9 cellular contexts compared by ENCODE assay signal in the genomic region with DNA sequence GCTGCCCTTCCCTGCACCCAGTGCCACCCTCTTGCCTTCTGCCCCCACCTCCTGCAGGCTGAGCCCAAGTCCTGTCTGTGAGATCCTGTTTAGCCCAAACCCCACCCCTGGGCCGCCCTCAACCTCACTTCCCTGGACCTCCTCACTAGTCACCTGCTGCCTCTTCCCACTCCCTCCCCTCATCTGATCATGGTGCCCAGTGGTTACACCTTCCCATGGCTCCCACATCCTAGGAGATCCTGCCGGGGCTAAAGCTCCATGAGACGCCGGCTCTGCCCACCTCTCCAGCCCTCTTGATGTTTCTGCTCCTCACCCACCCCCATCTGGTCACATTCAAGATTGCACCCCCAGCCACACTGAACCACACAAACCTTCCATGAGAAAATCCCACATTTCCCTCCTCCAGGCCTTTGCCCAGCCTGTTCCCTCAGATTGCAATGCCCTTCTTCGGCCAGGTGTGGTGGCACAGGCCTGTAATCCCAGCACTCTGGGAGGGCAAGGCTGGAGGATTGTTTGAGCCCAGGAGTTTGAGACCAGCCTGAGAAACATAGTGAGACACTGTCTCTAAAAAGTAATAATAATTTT. TPM values are rescaled to one million over a fixed set of nuclear protein-coding genes. Genes with fewer than 3 reads are reported as not detected.
DNase-seq lines count a peak whose midpoint lies in the region; ATAC-seq and TF ChIP-seq lines count a peak whose summit lies in the region.
"Had no signal": no experiment of that assay in that cellular context is flagged by ENCODE, and none has a peak within 500 bp of the region (broad histone marks: within the 10 kb centered on the region; RNA-seq: fewer than 3 reads in every experiment).

No MANE protein-coding gene starts in this region.

- H3K79me2 ChIP-seq in smooth muscle cell (ENCODE audit: low read depth): no peaks in the 10 kb centered on the region

- H2AFZ ChIP-seq in smooth muscle cell (ENCODE audit: low read depth): no peak overlapping the region

- no peaks in the 10 kb centered on the region for H3K36me3 ChIP-seq in smooth muscle cell (ENCODE audit: low read depth)

- TF ChIP-seq CTCF in fibroblast of villous mesenchyme (IDR thresholded peaks at IDR 0.05; ENCODE audit: insufficient read depth, low read depth, low read length) (peak; percentile 8), smooth muscle cell (IDR thresholded peaks at IDR 0.05; ENCODE audit: borderline replicate concordance, insufficient read depth, poor library complexity, severe bottlenecking) (no peak), GM10266 (IDR thresholded peaks at IDR 0.05; ENCODE audit: control insufficient read depth, insufficient read depth, low read depth, missing control alignments) (no peak)

- peaks cover 2 to 4% (median 2%) of the 10 kb centered on the region in 3 donors for H3K27me3 Mint-ChIP-seq in immature natural killer cell (ENCODE audit: low read depth in 3 of 3)

- no peaks in the 10 kb centered on the region for H3K9me3 Mint-ChIP-seq in immature natural killer cell

- no peaks in the 10 kb centered on the region for H4K20me1 ChIP-seq in smooth muscle cell (ENCODE audit: low read depth)

- no peaks in the 10 kb centered on the region for H3K27me3 ChIP-seq in smooth muscle cell (ENCODE audit: low read depth)

- no peak overlapping the region for H3K9ac ChIP-seq in smooth muscle cell (ENCODE audit: low read depth)

- H3K4me3 ChIP-seq in fibroblast of villous mesenchyme (ENCODE audit: low read depth, low read length) (no peak overlapping the region), smooth muscle cell (no peak overlapping the region)

- no peaks in the 10 kb centered on the region for H3K9me3 ChIP-seq in smooth muscle cell (replicated peaks; ENCODE audit: low read depth)

- H3K4me2 ChIP-seq in smooth muscle cell: peak overlapping the region; percentile 67

- WGBS in smooth muscle cell (ENCODE audit: low lambda C conversion rate): 94% methylated on average over 5 of the region's 5 CpGs

- H3K27ac ChIP-seq in smooth muscle cell (ENCODE audit: low read depth): peak overlapping the region; percentile 87

- peaks cover 3% of the 10 kb centered on the region for H3K4me1 ChIP-seq in smooth muscle cell (ENCODE audit: low read depth)

- no peaks in the 10 kb centered on the region for H3K4me1 Mint-ChIP-seq in immature natural killer cell

- H3F3A ChIP-seq in smooth muscle cell (ENCODE audit: low read depth): no peaks in the 10 kb centered on the region

- peak; percentile 74 for ATAC-seq in SK-N-SH treated with all-trans-retinoic acid at 6 μM for 48 hours
- ATAC-seq in HG02588 (IDR thresholded peaks at IDR 0.05; ENCODE audit: unreplicated experiment): no peak

- H3K4me3 Mint-ChIP-seq in immature natural killer cell: no peak overlapping the region

- H3K27ac Mint-ChIP-seq in immature natural killer cell: no peak overlapping the region

- DNase-seq in DMS53 (lab: John Stamatoyannopoulos, UW) (peak; percentile 66), DMS53 treated with DMSO at 0.1 percent for 48 hours (lab: John Stamatoyannopoulos, UW; ENCODE audit: unreplicated experiment) (no peak), fibroblast of villous mesenchyme (ENCODE audit: low read depth) (no peak), smooth muscle cell (lab: John Stamatoyannopoulos, UW; ENCODE audit: unreplicated experiment) (no peak), GM10266 (ENCODE audit: extremely low spot score) (no peak), immature natural killer cell (no peak)
- DNase-seq: activated CD4-positive, alpha-beta T cell treated with anti-CD3 and anti-CD28 coated beads for 1 hour had no signal

- H3K36me3 Mint-ChIP-seq in immature natural killer cell: no peaks in the 10 kb centered on the region

TF ChIP-seq in SK-N-SH treated with all-trans-retinoic acid at 6 μM for 48 hours, 23 proteins besides CTCF, POLR2A, EP300 and RAD21:
- TF ChIP-seq BACH2 (CRISPR knock-in tag; IDR thresholded peaks at IDR 0.05; ENCODE audit: borderline replicate concordance): no peak

RNA-seq across cellular contexts. Expression of a gene that starts 17.0 kb away (rescaled TPM):
- total RNA-seq in fibroblast of villous mesenchyme (0.43 and 0.64 TPM in 2 replicates), smooth muscle cell (2.2 and 3.5 TPM in 2 replicates)
- polyA plus RNA-seq in smooth muscle cell (0.27 and 7.4 TPM in 2 replicates), immature natural killer cell (not detected)
